ENCODE assay signal across 8 cellular contexts in the genomic region with DNA sequence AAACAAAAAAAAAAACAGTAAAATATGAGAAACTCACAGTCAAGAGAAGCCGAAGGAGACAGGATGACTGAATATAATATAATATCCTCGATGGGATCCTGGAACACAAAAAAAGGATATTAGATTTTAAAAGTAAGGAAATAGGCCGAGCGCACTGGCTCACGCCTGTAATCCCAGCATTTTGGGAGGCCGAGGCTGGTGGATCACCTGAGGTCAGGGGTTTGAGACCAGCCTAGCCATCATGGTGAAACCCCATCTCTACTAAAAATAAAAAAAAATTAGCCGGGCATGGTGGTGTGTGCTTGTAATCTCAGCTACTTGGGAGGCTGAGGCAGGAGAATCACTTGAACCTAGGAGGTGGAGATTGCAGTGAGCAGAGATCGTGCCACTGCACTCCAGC. TPM values are rescaled to one million over a fixed set of nuclear protein-coding genes. Genes with fewer than 3 reads are reported as not detected.
"Had no signal": no experiment of that assay in that cellular context is flagged by ENCODE, and none has a peak within 500 bp of the region (broad histone marks: within the 10 kb centered on the region; RNA-seq: fewer than 3 reads in every experiment).

A gene with protein sequence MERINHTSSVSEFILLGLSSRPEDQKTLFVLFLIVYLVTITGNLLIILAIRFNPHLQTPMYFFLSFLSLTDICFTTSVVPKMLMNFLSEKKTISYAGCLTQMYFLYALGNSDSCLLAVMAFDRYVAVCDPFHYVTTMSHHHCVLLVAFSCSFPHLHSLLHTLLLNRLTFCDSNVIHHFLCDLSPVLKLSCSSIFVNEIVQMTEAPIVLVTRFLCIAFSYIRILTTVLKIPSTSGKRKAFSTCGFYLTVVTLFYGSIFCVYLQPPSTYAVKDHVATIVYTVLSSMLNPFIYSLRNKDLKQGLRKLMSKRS (minus strand): TSS at position 101 of the 400 bp plus-strand sequence. CDS start 14,907 bp downstream, outside the sequence.

RNA-seq across cellular contexts. Expression of the gene that starts here (rescaled TPM):
- total RNA-seq: suprapubic skin, temporal lobe, thoracic aorta, transverse colon, upper lobe of right lung, ureter had no signal
- polyA plus RNA-seq: stomach, thymus had no signal
